ENCODE assay signal across 29 cellular contexts in the genomic region with DNA sequence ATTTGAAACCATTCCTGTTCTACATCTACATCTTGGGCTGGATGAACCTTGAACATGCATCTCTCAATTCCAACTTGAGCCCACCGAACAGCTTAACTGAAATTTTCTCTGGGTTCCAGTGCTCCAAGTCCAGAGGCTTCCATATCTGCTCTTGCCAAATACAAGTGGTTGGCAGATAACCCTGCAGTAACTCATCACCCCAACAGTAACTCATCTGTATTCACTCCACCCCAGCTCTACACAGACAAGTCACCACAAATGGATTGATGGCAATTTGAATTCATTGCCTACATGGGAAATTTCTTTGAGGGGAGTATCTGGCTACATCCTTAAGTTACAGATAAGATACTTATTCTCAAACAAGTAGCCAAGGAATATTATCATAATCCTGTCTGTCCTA.
A peak's percentile ranks its signal among the peaks of the same experiment; 100 is the strongest.
DNase-seq lines count a peak whose midpoint lies in the region; ATAC-seq and TF ChIP-seq lines count a peak whose summit lies in the region.
"Had no signal": no experiment of that assay in that cellular context is flagged by ENCODE, and none has a peak within 500 bp of the region (broad histone marks: within the 10 kb centered on the region; RNA-seq: fewer than 3 reads in every experiment).

No MANE protein-coding gene starts in this region.

- H3K27ac ChIP-seq in IMR-90 (ENCODE audit: insufficient read depth, low read length) (peak overlapping the region; percentile 96), muscle layer of duodenum (ENCODE audit: low read length) (peak overlapping the region; percentile 62), thyroid gland (peak overlapping the region; percentile 91 to 98 (median 97)), body of pancreas (no peak overlapping the region)
- H3K27ac ChIP-seq: BLaER1, KMS-11, parathyroid adenoma, SK-N-MC, VCaP had no signal

- H2AFZ ChIP-seq in IMR-90 (replicated peaks; ENCODE audit: low read length, poor library complexity), result no peak overlapping the region
- H2AFZ ChIP-seq: parathyroid adenoma had no signal

- H3K4me3 ChIP-seq in IMR-90 (ENCODE audit: insufficient read depth, low read depth, low read length) (no peak overlapping the region), muscle layer of duodenum (ENCODE audit: low read depth in 1 of 2, low read length in 2 of 2) (no peak overlapping the region), thyroid gland (replicated peaks in 1 of 3) (no peak overlapping the region), body of pancreas (no peak overlapping the region)
- H3K4me3 ChIP-seq: BLaER1, HAP-1, lung, mucosa of descending colon, SK-N-MC, tibial nerve had no signal

- H3K4me2 ChIP-seq in IMR-90 (ENCODE audit: low read depth, low read length), result no peak overlapping the region
- H3K4me2 ChIP-seq: KMS-11 had no signal

- H3K9me3 ChIP-seq in IMR-90 (ENCODE audit: control insufficient read depth, insufficient read depth, low read length) (no peaks in the 10 kb centered on the region), muscle layer of duodenum (ENCODE audit: control insufficient read depth in 1 of 2, low read length in 2 of 2) (no peaks in the 10 kb centered on the region), thyroid gland (no peaks in the 10 kb centered on the region), body of pancreas (no peaks in the 10 kb centered on the region)
- H3K9me3 ChIP-seq: BLaER1, HAP-1, mucosa of descending colon, tibial nerve had no signal

- BruUV-seq in IMR-90 (replicated peaks; lab: Mats Ljungman, UMichigan), result no TSS peak

- peak overlapping the region; percentile 94; the same call in 2 of the 3 replicates for H2BK15ac ChIP-seq in IMR-90 (ENCODE audit: low read depth, low read length)

- POLR2A ChIA-PET in IMR-90 (lab: Charles Lee; ENCODE audit: unreplicated experiment), result no interaction called here

- H3K27me3 ChIP-seq in IMR-90 (ENCODE audit: control insufficient read depth, insufficient read depth, low read length), result no peaks in the 10 kb centered on the region
- H3K27me3 ChIP-seq in muscle layer of duodenum (ENCODE audit: low read depth, low read length), result no peaks in the 10 kb centered on the region
- H3K27me3 ChIP-seq in thyroid gland, result no peaks in the 10 kb centered on the region
- no peaks in the 10 kb centered on the region for H3K27me3 ChIP-seq in body of pancreas
- H3K27me3 ChIP-seq: BLaER1, tibial nerve had no signal

- peak overlapping the region; percentile 99 for H4K91ac ChIP-seq in IMR-90 (ENCODE audit: insufficient read depth, low read depth, low read length)

- in situ Hi-C loops in IMR-90 (cut with MboI; ENCODE audit: low sequenced_read_pairs), result no loop called here

- H2BK5ac ChIP-seq in IMR-90 (ENCODE audit: low read depth, low read length, poor library complexity, severe bottlenecking), result peak overlapping the region; percentile 89

- peak overlapping the region; percentile 95 for H3K18ac ChIP-seq in IMR-90 (ENCODE audit: low read depth, low read length)

- H2BK20ac ChIP-seq in IMR-90 (ENCODE audit: low read depth, low read length), result peak overlapping the region; percentile 100

- DNase-seq in IMR-90, result no peak
- DNase-seq in amniotic epithelial cell (ENCODE audit: low read depth), result peak; percentile 35
- no peak for DNase-seq in thyroid gland
- no peak for DNase-seq in body of pancreas
- no peak for DNase-seq in NCI-H524 (lab: John Stamatoyannopoulos, UW)
- DNase-seq in activated CD4-positive, alpha-beta T cell treated with anti-CD3 and anti-CD28 coated beads, Interleukin-2, amount 50 U/mL, for 1 hour, result no peak
- no peak for DNase-seq in activated CD4-positive, alpha-beta T cell treated with anti-CD3 and anti-CD28 coated beads, Interleukin-2, amount 10 ng/mL, durations not matched to agents 24 days and 14 days
- DNase-seq: activated CD4-positive, alpha-beta T cell treated with anti-CD3 and anti-CD28 coated beads for 48 hours; activated naive CD8-positive, alpha-beta T cell treated with anti-CD3 and anti-CD28 coated beads, Interleukin-2, amount 50 U/mL, for 24 hours; activated T-cell treated with anti-CD3 and anti-CD28 coated beads, Interleukin-2, amount 50 U/mL, for 24 hours; DMS79; GDM1; mucosa of descending colon; NCI-H1436 treated with DMSO at 0.1 percent for 48 hours; NCI-H446; stimulated activated CD4-positive, alpha-beta T cell treated with anti-CD3 and anti-CD28 coated beads, Interleukin-4, amount 100 ng/mL, for 4 hours; T-helper 17 cell had no signal

- peak overlapping the region; percentile 100 for H3K4ac ChIP-seq in IMR-90 (ENCODE audit: low read depth, low read length)

- CTCF ChIA-PET in IMR-90 (lab: Yijun Ruan, JAX), result no interaction called here

- peak overlapping the region; percentile 92 for H2AK9ac ChIP-seq in IMR-90 (replicated peaks; ENCODE audit: low read depth, low read length, poor library complexity)

- H3K36me3 Mint-ChIP-seq in activated CD4-positive, alpha-beta T cell treated with anti-CD3 and anti-CD28 coated beads, Interleukin-2, amount 10 ng/mL, durations not matched to agents 24 days and 14 days (ENCODE audit: low read depth), result no peaks in the 10 kb centered on the region
- H3K36me3 Mint-ChIP-seq: brain; stimulated activated memory B cell treated with anti-CD40 and anti-IgM and Interleukin-4, amounts not matched to agents 10 μg/mL and 1 μg/mL and 100 μg/mL, for 72 hours had no signal

- no peak overlapping the region for H3K27ac Mint-ChIP-seq in activated CD4-positive, alpha-beta T cell treated with anti-CD3 and anti-CD28 coated beads, Interleukin-2, amount 10 ng/mL, durations not matched to agents 24 days and 14 days
- H3K27ac Mint-ChIP-seq: activated naive CD8-positive, alpha-beta T cell treated with anti-CD3 and anti-CD28 coated beads, Interleukin-2, amount 50 U/mL, for 24 hours; activated T-cell treated with anti-CD3 and anti-CD28 coated beads, Interleukin-2, amount 50 U/mL, for 24 hours; stimulated activated memory B cell treated with anti-CD40 and anti-IgM and Interleukin-4, amounts not matched to agents 10 μg/mL and 1 μg/mL and 100 μg/mL, for 72 hours; T-helper 17 cell had no signal

- no peak overlapping the region for H3K4me3 Mint-ChIP-seq in activated CD4-positive, alpha-beta T cell treated with anti-CD3 and anti-CD28 coated beads, Interleukin-2, amount 10 ng/mL, durations not matched to agents 24 days and 14 days
- H3K4me3 Mint-ChIP-seq: activated naive CD8-positive, alpha-beta T cell treated with anti-CD3 and anti-CD28 coated beads, Interleukin-2, amount 50 U/mL, for 24 hours; activated T-cell treated with anti-CD3 and anti-CD28 coated beads, Interleukin-2, amount 50 U/mL, for 24 hours; brain; neural crest cell; stimulated activated memory B cell treated with anti-CD40 and anti-IgM and Interleukin-4, amounts not matched to agents 10 μg/mL and 1 μg/mL and 100 μg/mL, for 72 hours; T-helper 17 cell had no signal

- TF ChIP-seq RAD21 in IMR-90 (IDR thresholded peaks at IDR 0.05; ENCODE audit: low read length), result no peak

- no peaks in the 10 kb centered on the region for H3K36me3 ChIP-seq in IMR-90 (ENCODE audit: control insufficient read depth, insufficient read depth, low read length)
- no peaks in the 10 kb centered on the region for H3K36me3 ChIP-seq in muscle layer of duodenum (ENCODE audit: control insufficient read depth in 1 of 2, insufficient read depth in 2 of 2, low read length in 2 of 2)
- H3K36me3 ChIP-seq in thyroid gland, result no peaks in the 10 kb centered on the region
- no peaks in the 10 kb centered on the region for H3K36me3 ChIP-seq in body of pancreas (replicated peaks in 1 of 2; ENCODE audit: insufficient read depth in 1 of 2, low read depth in 2 of 2)
- H3K36me3 ChIP-seq: BLaER1, HAP-1, tibial nerve had no signal

- peak overlapping the region; percentile 89 to 96 for H4K8ac ChIP-seq in IMR-90 (ENCODE audit: low read depth in 2 of 2, low read length in 2 of 2)

- peak overlapping the region; percentile 97 for H3K56ac ChIP-seq in IMR-90 (ENCODE audit: extremely low read depth, insufficient read depth, low read length)

- TF ChIP-seq CTCF in IMR-90 (conservative IDR thresholded peaks at IDR 0.05; ENCODE audit: low read depth, low read length) (no peak), thyroid gland (IDR thresholded peaks at IDR 0.05) (no peak), body of pancreas (IDR thresholded peaks at IDR 0.05) (no peak)

- peaks cover 2% of the 10 kb centered on the region for H3K27me3 Mint-ChIP-seq in activated CD4-positive, alpha-beta T cell treated with anti-CD3 and anti-CD28 coated beads, Interleukin-2, amount 10 ng/mL, durations not matched to agents 24 days and 14 days
- H3K27me3 Mint-ChIP-seq: activated T-cell treated with anti-CD3 and anti-CD28 coated beads, Interleukin-2, amount 50 U/mL, for 24 hours; stimulated activated memory B cell treated with anti-CD40 and anti-IgM and Interleukin-4, amounts not matched to agents 10 μg/mL and 1 μg/mL and 100 μg/mL, for 72 hours; T-helper 17 cell had no signal

- H2AK5ac ChIP-seq in IMR-90 (ENCODE audit: low read depth, low read length), result peak overlapping the region; percentile 99

- peaks cover 0 to 22% of the 10 kb centered on the region in 2 experiments; a peak in 3 of 4 replicates for H3K79me1 ChIP-seq in IMR-90 (ENCODE audit: low read depth in 1 of 2, low read length in 2 of 2)

- TF ChIP-seq POLR2A in IMR-90 (IDR thresholded peaks at IDR 0.05; ENCODE audit: low read depth, low read length) (no peak), thyroid gland (IDR thresholded peaks at IDR 0.05) (no peak), body of pancreas (IDR thresholded peaks at IDR 0.05) (no peak)

- H3K14ac ChIP-seq in IMR-90 (replicated peaks; ENCODE audit: low read depth, low read length), result peak overlapping the region; percentile 98

- WGBS in IMR-90 (ENCODE audit: extremely low coverage in 2 of 2, insufficient read length in 1 of 2), 2 experiments, result 100% methylated on average over 1 of the region's 1 CpG; no CpG with 5 or more reads in 1 of the 2 experiments
- 95 to 100% methylated on average over 1 of the region's 1 CpG for WGBS in thyroid gland, 2 donors
- 85 to 89% methylated on average over 1 of the region's 1 CpG for WGBS in body of pancreas, 2 donors

- H4K20me1 ChIP-seq in IMR-90 (ENCODE audit: insufficient read depth, low read length), result no peaks in the 10 kb centered on the region
- H4K20me1 ChIP-seq: BLaER1 had no signal

- peaks cover 30% of the 10 kb centered on the region for H3K9me1 ChIP-seq in IMR-90 (ENCODE audit: insufficient read depth, low read length)

- peaks cover 6% of the 10 kb centered on the region for H3K9me3 Mint-ChIP-seq in activated CD4-positive, alpha-beta T cell treated with anti-CD3 and anti-CD28 coated beads, Interleukin-2, amount 10 ng/mL, durations not matched to agents 24 days and 14 days
- H3K9me3 Mint-ChIP-seq: activated naive CD8-positive, alpha-beta T cell treated with anti-CD3 and anti-CD28 coated beads, Interleukin-2, amount 50 U/mL, for 24 hours; activated T-cell treated with anti-CD3 and anti-CD28 coated beads, Interleukin-2, amount 50 U/mL, for 24 hours had no signal

- no peak overlapping the region for H3K9ac ChIP-seq in IMR-90 (ENCODE audit: low read depth, low read length)
- H3K9ac ChIP-seq: BLaER1, KMS-11, parathyroid adenoma had no signal

- dilution Hi-C loops in IMR-90 (cut with HindIII; ENCODE audit: low sequenced_read_pairs, unreplicated experiment), result no loop called here

- peak overlapping the region; percentile 92 for H4K5ac ChIP-seq in IMR-90 (ENCODE audit: low read depth, low read length)

- H3K23ac ChIP-seq in IMR-90 (ENCODE audit: low read depth, low read length), result peak overlapping the region; percentile 99

- peaks cover 42% of the 10 kb centered on the region for H3K4me1 ChIP-seq in IMR-90 (ENCODE audit: control insufficient read depth, insufficient read depth, low read length)
- H3K4me1 ChIP-seq in muscle layer of duodenum (ENCODE audit: control insufficient read depth in 1 of 2, insufficient read depth in 2 of 2, low read length in 2 of 2), result peaks cover 24 to 34% of the 10 kb centered on the region in 2 donors
- H3K4me1 ChIP-seq in thyroid gland, result peaks cover 58 to 79% of the 10 kb centered on the region in 2 donors
- no peaks in the 10 kb centered on the region for H3K4me1 ChIP-seq in body of pancreas
- H3K4me1 ChIP-seq: HAP-1 had no signal

- H3K4me1 Mint-ChIP-seq in activated CD4-positive, alpha-beta T cell treated with anti-CD3 and anti-CD28 coated beads, Interleukin-2, amount 10 ng/mL, durations not matched to agents 24 days and 14 days, result no peaks in the 10 kb centered on the region
- H3K4me1 Mint-ChIP-seq: activated naive CD8-positive, alpha-beta T cell treated with anti-CD3 and anti-CD28 coated beads, Interleukin-2, amount 50 U/mL, for 24 hours; stimulated activated memory B cell treated with anti-CD40 and anti-IgM and Interleukin-4, amounts not matched to agents 10 μg/mL and 1 μg/mL and 100 μg/mL, for 72 hours; T-helper 17 cell had no signal

- intact Hi-C loops in IMR-90 (cut with micrococcal nuclease), result loop anchor here (10.0 kb wide), 1 partner anchor 667 kb away; a partner anchor contains a TSS
- intact Hi-C loops in thyroid gland (cut with DNase I), result loop anchor here (10.0 kb wide), 2 partner anchors 73 to 667 kb away; a partner anchor contains a TSS
- intact Hi-C loops in body of pancreas (cut with DNase I), result no loop called here
- intact Hi-C loops in activated CD4-positive, alpha-beta T cell treated with anti-CD3 and anti-CD28 coated beads, Interleukin-2, amount 10 ng/mL, durations not matched to agents 24 days and 14 days (cut with micrococcal nuclease), result no loop called here

- peak overlapping the region; percentile 100 for H2BK120ac ChIP-seq in IMR-90 (ENCODE audit: low read depth, low read length)

- ATAC-seq in IMR-90 (ENCODE audit: low read depth), result no peak
- no peak for ATAC-seq in body of pancreas
- ATAC-seq: activated naive CD8-positive, alpha-beta T cell treated with anti-CD3 and anti-CD28 coated beads, Interleukin-2, amount 50 U/mL, for 24 hours; mucosa of descending colon; stimulated activated memory B cell treated with anti-CD40 and anti-IgM and Interleukin-4, amounts not matched to agents 10 μg/mL and 1 μg/mL and 100 μg/mL, for 72 hours; T-helper 17 cell had no signal

Comparison
In these comparisons a context has a peak if more than half of its experiments do, and no peak if none do; other contexts are left out.
1. H3K27ac ChIP-seq: peak in IMR-90 (single experiment), muscle layer of duodenum (single experiment) and thyroid gland (3 of 3); none in body of pancreas (0 of 4).
2. intact Hi-C loops: an anchor here in IMR-90 (10.0 kb wide) and thyroid gland (10.0 kb wide); none called in body of pancreas and activated CD4-positive, alpha-beta T cell treated with anti-CD3 and anti-CD28 coated beads, Interleukin-2, amount 10 ng/mL, durations not matched to agents 24 days and 14 days.